Comparison of ENCODE assay signal across 16 cellular contexts in the genomic region with DNA sequence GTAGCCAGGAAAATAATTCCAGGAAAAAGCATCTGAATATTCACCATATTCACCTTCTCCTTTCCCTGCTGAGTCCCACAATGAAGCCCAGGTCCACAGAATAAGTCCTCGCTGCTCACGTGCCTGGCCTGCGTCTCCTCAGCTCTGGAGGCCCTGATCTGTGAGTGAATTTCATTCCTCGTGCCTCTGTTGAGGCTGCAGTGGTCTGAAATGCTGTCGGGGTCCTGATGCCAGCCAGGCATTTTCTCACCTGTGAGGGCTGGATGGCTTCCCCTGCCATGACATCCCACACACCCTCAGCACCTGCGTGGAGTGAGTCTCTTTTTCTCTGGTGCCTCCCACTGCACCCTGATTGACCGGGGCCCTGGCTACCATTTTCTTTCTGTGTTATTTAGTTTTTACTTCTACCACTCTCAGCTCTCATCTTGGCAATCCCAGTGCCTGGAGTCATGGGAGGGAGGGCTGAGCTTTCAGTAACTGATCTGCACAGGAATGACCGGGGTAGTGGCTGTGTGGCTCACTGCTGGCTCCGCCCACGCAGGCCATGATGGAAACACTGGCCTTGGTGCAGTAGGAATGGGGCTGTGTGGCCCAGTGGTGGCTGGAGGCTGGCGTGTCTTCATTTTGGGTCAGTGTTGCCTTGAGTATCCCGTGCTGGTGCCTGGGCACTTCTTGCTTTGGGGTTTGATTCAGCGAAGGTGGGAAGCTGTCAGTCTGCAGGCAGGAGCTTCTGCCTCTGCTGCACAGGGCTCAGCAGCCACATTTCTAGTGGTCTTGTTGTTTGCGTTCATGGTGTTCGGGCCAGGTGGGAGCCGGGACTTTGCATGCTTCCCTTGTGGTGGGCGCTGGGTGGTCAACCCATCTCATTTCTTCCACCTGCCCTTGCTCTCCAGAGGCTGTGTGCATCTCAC.
DNase-seq lines count a peak whose midpoint lies in the region; ATAC-seq and TF ChIP-seq lines count a peak whose summit lies in the region.
"Had no signal": no experiment of that assay in that cellular context is flagged by ENCODE, and none has a peak within 500 bp of the region (broad histone marks: within the 10 kb centered on the region; RNA-seq: fewer than 3 reads in every experiment).

No MANE protein-coding gene starts in this region.

- no peaks in the 10 kb centered on the region for H3K27me3 ChIP-seq in trophoblast cell (ENCODE audit: insufficient read depth, low read length)
- H3K27me3 ChIP-seq: BE2C had no signal

- no peak overlapping the region for H3K4me2 ChIP-seq in trophoblast cell (ENCODE audit: low read length)

- H3K9me3 ChIP-seq in iPS-18c (ENCODE audit: control insufficient read depth, insufficient read depth, low read length), result peaks cover 44% of the 10 kb centered on the region
- peaks cover 67% of the 10 kb centered on the region for H3K9me3 ChIP-seq in trophoblast cell (ENCODE audit: insufficient read depth, low read depth, low read length)
- H3K9me3 ChIP-seq: Caco-2 had no signal

- no peaks in the 10 kb centered on the region for H3K79me2 ChIP-seq in trophoblast cell (ENCODE audit: control insufficient read depth, insufficient read depth, low read length, poor library complexity)

- no peak overlapping the region for H2BK5ac ChIP-seq in trophoblast cell (ENCODE audit: low read depth, low read length, poor library complexity)

- no peaks in the 10 kb centered on the region for H3K79me1 ChIP-seq in trophoblast cell (ENCODE audit: low read length)

- H3K4me1 Mint-ChIP-seq in natural killer cell, result no peaks in the 10 kb centered on the region

- DNase-seq in left kidney (ENCODE audit: low read depth, low spot score) (peak; percentile 12), trophoblast cell (no peak), natural killer cell (no peak), NCI-H1417 treated with DMSO at 0.1 percent for 48 hours (lab: John Stamatoyannopoulos, UW) (no peak)
- DNase-seq: ACHN; BE2C; C1 segment of cervical spinal cord; Caco-2; CD4-positive, CD25-positive, alpha-beta regulatory T cell; GOT3; H7; HFFc6; IMR-90 had no signal

- no peak overlapping the region for H2BK12ac ChIP-seq in trophoblast cell (ENCODE audit: low read length)

- no peaks in the 10 kb centered on the region for H3K9me3 Mint-ChIP-seq in natural killer cell

- no peak overlapping the region for H4K91ac ChIP-seq in trophoblast cell (ENCODE audit: low read depth, low read length)

- H3K36me3 Mint-ChIP-seq in natural killer cell, result no peaks in the 10 kb centered on the region
- H3K36me3 Mint-ChIP-seq: CD4-positive, CD25-positive, alpha-beta regulatory T cell had no signal

- H3K4me1 ChIP-seq in trophoblast cell (ENCODE audit: control insufficient read depth in 1 of 2, insufficient read depth in 2 of 2, low read length in 2 of 2), result no peaks in the 10 kb centered on the region
- H3K4me1 ChIP-seq: BE2C, Caco-2 had no signal

- no peak overlapping the region for H2AK5ac ChIP-seq in trophoblast cell (ENCODE audit: low read length)

- no peak overlapping the region for H2BK120ac ChIP-seq in trophoblast cell (ENCODE audit: insufficient read depth, low read length, poor library complexity)

- ATAC-seq in HG02610 (IDR thresholded peaks at IDR 0.05; ENCODE audit: unreplicated experiment) (no peak), natural killer cell (no peak)
- ATAC-seq: HCT116 had no signal

- H3K4me3 ChIP-seq in iPS-18c (ENCODE audit: insufficient read depth, low read depth, low read length) (peak overlapping the region; percentile 24; the same call in 1 of the 2 replicates), trophoblast cell (ENCODE audit: low read depth, low read length) (peak overlapping the region; percentile 23)

- no peak for TF ChIP-seq CTCF in natural killer cell (IDR thresholded peaks at IDR 0.05)

- WGBS in trophoblast cell (ENCODE audit: extremely low coverage, insufficient coverage, insufficient read length), result no CpG with 5 or more reads among the region's 17 CpGs

- no peak overlapping the region for H3K27ac Mint-ChIP-seq in natural killer cell
- H3K27ac Mint-ChIP-seq: CD4-positive, CD25-positive, alpha-beta regulatory T cell; HFFc6 had no signal

- H3K18ac ChIP-seq in trophoblast cell (ENCODE audit: low read length), result no peak overlapping the region

- H3K9ac ChIP-seq in trophoblast cell (ENCODE audit: low read length), result no peak overlapping the region

- H4K8ac ChIP-seq in trophoblast cell (ENCODE audit: low read depth, low read length), result no peak overlapping the region

- H3K36me3 ChIP-seq in trophoblast cell (ENCODE audit: control insufficient read depth in 1 of 2, insufficient read depth in 2 of 2, low read length in 2 of 2), result no peaks in the 10 kb centered on the region
- H3K36me3 ChIP-seq: BE2C had no signal

- no peak overlapping the region for H3K4me3 Mint-ChIP-seq in natural killer cell
- H3K4me3 Mint-ChIP-seq: HFFc6 had no signal

- intact Hi-C loops in natural killer cell (cut with micrococcal nuclease), result no loop called here

- H3K27ac ChIP-seq in trophoblast cell (ENCODE audit: low read depth, low read length), result no peak overlapping the region

- no peak overlapping the region for H2AFZ ChIP-seq in trophoblast cell (ENCODE audit: insufficient read depth, low read length, poor library complexity)

- no peak overlapping the region for H3K23ac ChIP-seq in trophoblast cell (ENCODE audit: low read length)

- H3K14ac ChIP-seq in trophoblast cell (ENCODE audit: low read length), result no peak overlapping the region

- H3K4ac ChIP-seq in trophoblast cell (ENCODE audit: low read depth, low read length), result no peak overlapping the region

- H3K27me3 Mint-ChIP-seq in natural killer cell (ENCODE audit: low read depth in 2 of 2), result peaks cover 0 to 2% of the 10 kb centered on the region in 2 donors
- H3K27me3 Mint-ChIP-seq: CD4-positive, CD25-positive, alpha-beta regulatory T cell had no signal

- no peak overlapping the region for H4K12ac ChIP-seq in trophoblast cell (ENCODE audit: low read depth, low read length)
